8 cellular contexts compared by ENCODE assay signal in genomic region chr17:7502987-7503386, GRCh38. TPM values are rescaled to one million over a fixed set of nuclear protein-coding genes. Genes with fewer than 3 reads are reported as not detected.
A peak's percentile ranks its signal among the peaks of the same experiment; 100 is the strongest.
DNase-seq lines count a peak whose midpoint lies in the region; ATAC-seq and TF ChIP-seq lines count a peak whose summit lies in the region.
"Had no signal": no experiment of that assay in that cellular context is flagged by ENCODE, and none has a peak within 500 bp of the region (broad histone marks: within the 10 kb centered on the region; RNA-seq: fewer than 3 reads in every experiment).

No MANE protein-coding gene starts in this region.

- H4K20me1 ChIP-seq in DND-41 (ENCODE audit: insufficient read depth, low read length) (peaks cover 20% of the 10 kb centered on the region; the same call in 1 of the 2 replicates), Karpas-422 (ENCODE audit: insufficient read depth, low read depth, low read length) (peaks cover 22% of the 10 kb centered on the region)

- no peaks in the 10 kb centered on the region for H3K4me1 ChIP-seq in DND-41 (ENCODE audit: insufficient read depth, low read length)
- H3K4me1 ChIP-seq in Karpas-422 (ENCODE audit: low read length) = no peaks in the 10 kb centered on the region

- no peaks in the 10 kb centered on the region for H3K9me2 ChIP-seq in Karpas-422 (replicated peaks; ENCODE audit: insufficient read depth, low read length)

- H3K9me3 ChIP-seq in DND-41 (ENCODE audit: insufficient read depth, low read length, severe bottlenecking) (no peaks in the 10 kb centered on the region), Karpas-422 (ENCODE audit: low read length) (no peaks in the 10 kb centered on the region)

- H3K4me3 ChIP-seq in DND-41 (ENCODE audit: low read depth in 1 of 2, low read length in 2 of 2) = no peak overlapping the region
- no peak overlapping the region for H3K4me3 ChIP-seq in NB4 (ENCODE audit: low read depth, low read length)
- no peak overlapping the region for H3K4me3 ChIP-seq in Karpas-422 (ENCODE audit: low read length)
- H3K4me3 ChIP-seq: SK-N-MC had no signal

- peak; percentile 26 for DNase-seq in DND-41
- no peak for DNase-seq in NB4 (ENCODE audit: low read depth)
- peak; percentile 54 for DNase-seq in iPS-NIHi11 (ENCODE audit: low spot score)
- no peak for DNase-seq in foreskin melanocyte
- DNase-seq in Karpas-422 = no peak

- TF ChIP-seq POLR2A in NB4 (IDR thresholded peaks at IDR 0.05; ENCODE audit: extremely low read depth, insufficient read length) = no peak

- no peak overlapping the region for H3K9ac ChIP-seq in DND-41 (ENCODE audit: low read depth, low read length)
- H3K9ac ChIP-seq in Karpas-422 (ENCODE audit: low read length) = no peak overlapping the region

- H3K27me3 ChIP-seq in DND-41 (ENCODE audit: insufficient read depth, low read length, poor library complexity) = no peaks in the 10 kb centered on the region
- H3K27me3 ChIP-seq in Karpas-422 (ENCODE audit: low read length) = no peaks in the 10 kb centered on the region

- ATAC-seq in DND-41 (ENCODE audit: insufficient read depth, low read depth) = peak; percentile 55; the same call in 2 of the 3 replicates
- no peak for ATAC-seq in HG03460 (IDR thresholded peaks at IDR 0.05; ENCODE audit: unreplicated experiment)

- no peak overlapping the region for H2AFZ ChIP-seq in DND-41 (ENCODE audit: low read depth, low read length)
- no peak overlapping the region for H2AFZ ChIP-seq in Karpas-422 (ENCODE audit: low read length)

- H3K79me2 ChIP-seq in DND-41 (ENCODE audit: insufficient read depth, low read length) (0 out of 2 replicates have a peak, but pooled peaks cover 2% of the 10 kb centered on the region), Karpas-422 (ENCODE audit: low read length) (no peaks in the 10 kb centered on the region)

- H3K4me2 ChIP-seq in DND-41 (ENCODE audit: insufficient read depth, low read length) = no peak overlapping the region
- H3K4me2 ChIP-seq in Karpas-422 (ENCODE audit: low read depth, low read length, poor library complexity, severe bottlenecking) = no peak overlapping the region

- peaks cover 93% of the 10 kb centered on the region for H3K36me3 ChIP-seq in DND-41 (ENCODE audit: insufficient read depth, low read length)
- H3K36me3 ChIP-seq in Karpas-422 (ENCODE audit: insufficient read depth, low read length) = peaks cover 71% of the 10 kb centered on the region

- H3K27ac ChIP-seq in DND-41 (ENCODE audit: low read length) = no peak overlapping the region
- no peak overlapping the region for H3K27ac ChIP-seq in Karpas-422 (ENCODE audit: low read length)
- H3K27ac ChIP-seq: SK-N-MC had no signal

- TF ChIP-seq CTCF in DND-41 (IDR thresholded peaks at IDR 0.05; ENCODE audit: borderline replicate concordance, extremely low read depth, low read length, poor library complexity, severe bottlenecking) (peak; percentile 55), NB4 (IDR thresholded peaks at IDR 0.05; ENCODE audit: low read depth, low read length) (peak; percentile 21)

RNA-seq across cellular contexts. Expression of gene POLR2A, which starts 18.8 kb away (rescaled TPM):
- total RNA-seq in Karpas-422 (2014; rRNA removed; shearing (Covaris generic); ENCODE audit: low replicate concordance) = 78.8 and 169 TPM in 2 replicates

RNA-seq across cellular contexts. Expression of gene SLC35G6, which starts 21.7 kb away (rescaled TPM):
- not detected in 2 replicates for total RNA-seq in Karpas-422 (2014; rRNA removed; shearing (Covaris generic); ENCODE audit: low replicate concordance)
- total RNA-seq: activated T-helper 2 cell treated with anti-CD3 and anti-CD28 coated beads, Interferon-gamma antibody, Interleukin-2, Interleukin-4, amounts not matched to agents 10 μg/mL and 5 μg/mL and 100 μg/mL, durations not matched to agents 14 hours and 24 hours and 36 hours had no signal

RNA-seq across cellular contexts. Expression of gene ZBTB4, which starts 23.6 kb away (rescaled TPM):
- total RNA-seq in Karpas-422 (2014; rRNA removed; shearing (Covaris generic); ENCODE audit: low replicate concordance) = 5.5 and 7.2 TPM in 2 replicates

RNA-seq across cellular contexts. Expression of gene TNFSF12, which starts 45.9 kb away (rescaled TPM):
- not detected in 2 replicates for total RNA-seq in Karpas-422 (2014; rRNA removed; shearing (Covaris generic); ENCODE audit: low replicate concordance)

RNA-seq across cellular contexts. Expression of gene TNFSF13, which starts 55.6 kb away (rescaled TPM):
- 0.90 and 4.0 TPM in 2 replicates for total RNA-seq in Karpas-422 (2014; rRNA removed; shearing (Covaris generic); ENCODE audit: low replicate concordance)

Comparison
In these comparisons a context has a peak if more than half of its experiments do, and no peak if none do; other contexts are left out.
1. DNase-seq: peak in DND-41 (single experiment) and iPS-NIHi11 (single experiment); none in NB4 (single experiment), foreskin melanocyte (single experiment) and Karpas-422 (single experiment).